ENCODE assay signal across 9 cellular contexts in genomic region chr3:186277268-186277909, GRCh38.
A peak's percentile ranks its signal among the peaks of the same experiment; 100 is the strongest.
DNase-seq lines count a peak whose midpoint lies in the region; ATAC-seq and TF ChIP-seq lines count a peak whose summit lies in the region.
"Had no signal": no experiment of that assay in that cellular context is flagged by ENCODE, and none has a peak within 500 bp of the region (broad histone marks: within the 10 kb centered on the region; RNA-seq: fewer than 3 reads in every experiment).

No MANE protein-coding gene starts in this region.

- no peaks in the 10 kb centered on the region for H3K9me3 ChIP-seq in A673 (ENCODE audit: low read depth, low read length, poor library complexity, severe bottlenecking)
- H3K9me3 ChIP-seq in CD4-positive, alpha-beta T cell (ENCODE audit: control insufficient read depth, low read length) = no peaks in the 10 kb centered on the region

- TF ChIP-seq CTCF in A673 (conservative IDR thresholded peaks at IDR 0.05; ENCODE audit: low read depth, low read length) (peak; percentile 82), brain (conservative IDR thresholded peaks at IDR 0.05) (peak; percentile 78 to 84)
- TF ChIP-seq CTCF in CD4-positive, alpha-beta T cell (IDR thresholded peaks at IDR 0.05) = no peak

- H3K27ac Mint-ChIP-seq in brain = no peak overlapping the region
- H3K27ac Mint-ChIP-seq in stimulated activated naive CD8-positive, alpha-beta T cell treated with anti-CD3 and anti-CD28 coated beads, Interleukin-15, amount 100 ng/mL, for 72 hours = no peak overlapping the region
- H3K27ac Mint-ChIP-seq in CD4-positive, alpha-beta T cell = no peak overlapping the region
- H3K27ac Mint-ChIP-seq: memory B cell had no signal

- POLR2A ChIA-PET in A673 (lab: Charles Lee; ENCODE audit: low non-redundant PET) = interaction anchor here (0.6 to 0.7 kb wide), 2 partner anchors 18 to 47 kb away, joined by 5 to 6 read pairs; no protein-coding TSS in a partner anchor
- POLR2A ChIA-PET in CD4-positive, alpha-beta T cell (lab: Charles Lee) = no interaction called here

- H3K36me3 ChIP-seq in A673 (ENCODE audit: insufficient read depth, low read length, poor library complexity, severe bottlenecking) = no peaks in the 10 kb centered on the region

- ATAC-seq in stimulated activated naive CD8-positive, alpha-beta T cell treated with anti-CD3 and anti-CD28 coated beads, Interleukin-15, amount 100 ng/mL, for 72 hours = no peak
- no peak for ATAC-seq in CD4-positive, alpha-beta T cell (ENCODE audit: poor library complexity)

- no peak overlapping the region for H3K4me3 Mint-ChIP-seq in brain
- H3K4me3 Mint-ChIP-seq in stimulated activated naive CD8-positive, alpha-beta T cell treated with anti-CD3 and anti-CD28 coated beads, Interleukin-15, amount 100 ng/mL, for 72 hours = no peak overlapping the region
- H3K4me3 Mint-ChIP-seq in CD4-positive, alpha-beta T cell = no peak overlapping the region
- H3K4me3 Mint-ChIP-seq: memory B cell had no signal

- CTCF ChIA-PET in A673 (lab: Charles Lee) = interaction anchor here (0.5 to 2.4 kb wide), 16 partner anchors 9 to 617 kb away, joined by 3 to 26 read pairs (median 4); no protein-coding TSS in a partner anchor
- CTCF ChIA-PET in CD4-positive, alpha-beta T cell (lab: Charles Lee) = no interaction called here

- H3K27me3 ChIP-seq in A673 (replicated peaks; ENCODE audit: insufficient read depth, low read depth, low read length, poor library complexity) = no peaks in the 10 kb centered on the region
- H3K27me3 ChIP-seq in CD4-positive, alpha-beta T cell (ENCODE audit: control insufficient read depth, insufficient read depth, low read length) = no peaks in the 10 kb centered on the region

- no TSS peak for BruUV-seq in A673 (replicated peaks; lab: Mats Ljungman, UMichigan)

- H3K27me3 Mint-ChIP-seq in brain = peaks cover 1% of the 10 kb centered on the region
- peaks cover 21% of the 10 kb centered on the region for H3K27me3 Mint-ChIP-seq in stimulated activated naive CD8-positive, alpha-beta T cell treated with anti-CD3 and anti-CD28 coated beads, Interleukin-15, amount 100 ng/mL, for 72 hours
- H3K27me3 Mint-ChIP-seq in CD4-positive, alpha-beta T cell = peaks cover 5% of the 10 kb centered on the region
- H3K27me3 Mint-ChIP-seq: memory B cell had no signal

- no peaks in the 10 kb centered on the region for H3K36me3 Mint-ChIP-seq in brain
- H3K36me3 Mint-ChIP-seq in CD4-positive, alpha-beta T cell (ENCODE audit: low read depth) = no peaks in the 10 kb centered on the region

- H3K9me3 Mint-ChIP-seq in brain = no peaks in the 10 kb centered on the region
- H3K9me3 Mint-ChIP-seq in stimulated activated naive CD8-positive, alpha-beta T cell treated with anti-CD3 and anti-CD28 coated beads, Interleukin-15, amount 100 ng/mL, for 72 hours = no peaks in the 10 kb centered on the region
- H3K9me3 Mint-ChIP-seq in CD4-positive, alpha-beta T cell = no peaks in the 10 kb centered on the region
- H3K9me3 Mint-ChIP-seq: memory B cell had no signal

- no peaks in the 10 kb centered on the region for H3K4me1 ChIP-seq in A673 (ENCODE audit: insufficient read depth, low read length, poor library complexity, severe bottlenecking)

- intact Hi-C loops in A673 (cut with micrococcal nuclease; ENCODE audit: unreplicated experiment) = loop anchor here (1.0 to 10.0 kb wide), 3 partner anchors 293 to 613 kb away; no protein-coding TSS in a partner anchor
- intact Hi-C loops in CD4-positive, alpha-beta T cell (cut with DNase I, micrococcal nuclease) = no loop called here

- DNase-seq in A673 (ENCODE audit: low spot score) (peak; percentile 83), HPDE6-E6E7 (ENCODE audit: extremely low spot score) (peak; percentile 37), left kidney (ENCODE audit: low read depth, low spot score) (peak; percentile 85), mucosa of gallbladder (ENCODE audit: low spot score) (no peak)
- DNase-seq in stimulated activated naive CD8-positive, alpha-beta T cell treated with anti-CD3 and anti-CD28 coated beads, Interleukin-15, amount 100 ng/mL, for 72 hours = no peak
- DNase-seq in stimulated activated naive CD4-positive, alpha-beta T cell (lab: John Stamatoyannopoulos, UW) = no peak
- DNase-seq in CD4-positive, alpha-beta T cell = no peak

- H3K4me3 ChIP-seq in A673 (ENCODE audit: low read depth, low read length, poor library complexity, severe bottlenecking) = no peak overlapping the region

- peaks cover 4% of the 10 kb centered on the region for H3K4me1 Mint-ChIP-seq in brain
- no peaks in the 10 kb centered on the region for H3K4me1 Mint-ChIP-seq in stimulated activated naive CD8-positive, alpha-beta T cell treated with anti-CD3 and anti-CD28 coated beads, Interleukin-15, amount 100 ng/mL, for 72 hours
- H3K4me1 Mint-ChIP-seq in CD4-positive, alpha-beta T cell (ENCODE audit: low read depth) = no peaks in the 10 kb centered on the region

- H3K27ac ChIP-seq in A673 (ENCODE audit: low read depth, low read length, poor library complexity, severe bottlenecking) = no peak overlapping the region
- H3K27ac ChIP-seq in CD4-positive, alpha-beta T cell (ENCODE audit: low read depth, low read length) = no peak overlapping the region

Comparison
In these comparisons a context has a peak if more than half of its experiments do, and no peak if none do; other contexts are left out.
1. DNase-seq: peak in A673 (single experiment), HPDE6-E6E7 (single experiment) and left kidney (single experiment); none in stimulated activated naive CD8-positive, alpha-beta T cell treated with anti-CD3 and anti-CD28 coated beads, Interleukin-15, amount 100 ng/mL, for 72 hours (0 of 2), stimulated activated naive CD4-positive, alpha-beta T cell (0 of 6), CD4-positive, alpha-beta T cell (0 of 10) and mucosa of gallbladder (single experiment).